Comparison of ENCODE assay signal across 10 cellular contexts in genomic region chr20:41654292-41654691, GRCh38. TPM values are rescaled to one million over a fixed set of nuclear protein-coding genes. Genes with fewer than 3 reads are reported as not detected.
DNase-seq lines count a peak whose midpoint lies in the region; ATAC-seq and TF ChIP-seq lines count a peak whose summit lies in the region.
"Had no signal": no experiment of that assay in that cellular context is flagged by ENCODE, and none has a peak within 500 bp of the region (broad histone marks: within the 10 kb centered on the region; RNA-seq: fewer than 3 reads in every experiment).

No MANE protein-coding gene starts in this region.

- H3K4me1 ChIP-seq in BE2C (peaks cover 21% of the 10 kb centered on the region), body of pancreas (peaks cover 20% of the 10 kb centered on the region)

- ATAC-seq in body of pancreas: peak; percentile 66
- no peak for ATAC-seq in GM21737 (IDR thresholded peaks at IDR 0.05; ENCODE audit: unreplicated experiment)
- no peak for ATAC-seq in HG02840 (IDR thresholded peaks at IDR 0.05; ENCODE audit: low FRiP score, unreplicated experiment)
- ATAC-seq: CD8-positive, alpha-beta T cell had no signal

- H3K4me3 ChIP-seq in BE2C (ENCODE audit: low read depth, low read length): no peak overlapping the region
- H3K4me3 ChIP-seq in body of pancreas: no peak overlapping the region
- H3K4me3 ChIP-seq in WERI-Rb-1 (ENCODE audit: low read depth, low read length): no peak overlapping the region

- H3K36me3 ChIP-seq in BE2C (no peaks in the 10 kb centered on the region), body of pancreas (replicated peaks in 1 of 2; ENCODE audit: insufficient read depth in 1 of 2, low read depth in 2 of 2) (no peaks in the 10 kb centered on the region), WERI-Rb-1 (no peaks in the 10 kb centered on the region)

- H3K27ac ChIP-seq in body of pancreas (no peak overlapping the region), WERI-Rb-1 (no peak overlapping the region)

- no peaks in the 10 kb centered on the region for H3K9me3 ChIP-seq in BE2C
- H3K9me3 ChIP-seq in body of pancreas: no peaks in the 10 kb centered on the region
- H3K9me3 ChIP-seq in WERI-Rb-1 (ENCODE audit: severe bottlenecking): no peaks in the 10 kb centered on the region

- intact Hi-C loops in body of pancreas (cut with DNase I): no loop called here

- DNase-seq in BE2C: peak; percentile 46
- DNase-seq in NCI-H128 (lab: John Stamatoyannopoulos, UW; ENCODE audit: unreplicated experiment): peak; percentile 65
- peak; percentile 74 for DNase-seq in NCI-H2227 (lab: John Stamatoyannopoulos, UW; ENCODE audit: unreplicated experiment)
- peak; percentile 14 to 66 (median 62) for DNase-seq in body of pancreas
- DNase-seq in hepatic stellate cell (ENCODE audit: low spot score): no peak
- no peak for DNase-seq in WERI-Rb-1
- DNase-seq: activated CD4-positive, CD25-positive, alpha-beta regulatory T cell treated with anti-CD3 and anti-CD28 coated beads, Interleukin-2, amount 50 U/mL, for 72 hours; CD8-positive, alpha-beta T cell had no signal

- no peak for TF ChIP-seq CTCF in BE2C (IDR thresholded peaks at IDR 0.05; ENCODE audit: low read depth, low read length)
- no peak for TF ChIP-seq CTCF in body of pancreas (IDR thresholded peaks at IDR 0.05)
- no peak for TF ChIP-seq CTCF in WERI-Rb-1 (IDR thresholded peaks at IDR 0.05; ENCODE audit: low read depth, low read length)

- TF ChIP-seq POLR2A in body of pancreas (IDR thresholded peaks at IDR 0.05): no peak

- H3K27me3 ChIP-seq in BE2C: no peaks in the 10 kb centered on the region
- no peaks in the 10 kb centered on the region for H3K27me3 ChIP-seq in body of pancreas
- no peaks in the 10 kb centered on the region for H3K27me3 ChIP-seq in WERI-Rb-1 (ENCODE audit: insufficient read depth, low read depth, severe bottlenecking)

- WGBS in body of pancreas, 2 donors: 13% methylated on average over 3 of the region's 3 CpGs; no CpG with 5 or more reads in 1 of the 2 donors

RNA-seq across cellular contexts. Expression of gene CHD6, which starts 36.1 kb away (rescaled TPM):
- 15.8 TPM for polyA plus RNA-seq in BE2C (2012; ENCODE audit: insufficient read depth, insufficient read length, low read depth)
- 10 to 100 TPM; 21.8 to 43.5 TPM for total RNA-seq in body of pancreas

Comparison
In these comparisons a context has a peak if more than half of its experiments do, and no peak if none do; other contexts are left out.
1. DNase-seq: peak in BE2C (single experiment), NCI-H128 (single experiment), NCI-H2227 (single experiment) and body of pancreas (4 of 4); none in hepatic stellate cell (single experiment) and WERI-Rb-1 (single experiment).